In the genomic region with DNA sequence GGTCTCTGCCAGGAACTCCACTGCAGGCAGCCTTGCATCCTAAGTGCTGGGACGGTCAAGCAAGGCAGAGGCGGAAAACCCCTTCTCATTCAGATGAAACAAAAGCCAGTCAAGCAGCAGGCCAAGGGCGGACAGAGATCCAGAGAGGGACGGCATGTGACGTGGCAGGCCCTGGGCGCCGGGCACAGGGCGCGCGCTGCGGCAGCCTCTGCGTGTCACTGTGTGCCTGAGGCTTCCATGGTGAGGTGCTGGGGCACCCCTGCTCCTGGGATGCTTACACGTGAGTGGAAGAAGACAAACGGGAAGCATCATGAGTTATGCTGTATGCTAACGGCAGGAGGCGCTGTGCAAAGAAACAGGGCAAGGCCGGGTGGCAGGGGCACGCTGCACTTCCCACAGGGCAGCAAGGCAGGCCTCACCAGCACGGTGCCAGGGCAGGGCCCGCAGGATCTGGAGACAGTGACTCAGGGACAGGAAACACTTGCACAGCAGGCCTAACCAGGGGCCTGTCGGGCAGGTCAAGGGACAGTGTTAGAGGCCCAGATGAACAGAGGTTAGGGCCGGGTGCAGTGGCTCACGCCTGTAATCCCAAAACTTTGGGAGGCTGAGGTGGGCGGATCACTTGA, we compare ENCODE assay signal across 10 cellular contexts. TPM values are rescaled to one million over a fixed set of nuclear protein-coding genes. Genes with fewer than 3 reads are reported as not detected.
A peak's percentile ranks its signal among the peaks of the same experiment; 100 is the strongest.
DNase-seq lines count a peak whose midpoint lies in the region; ATAC-seq and TF ChIP-seq lines count a peak whose summit lies in the region.
"Had no signal": no experiment of that assay in that cellular context is flagged by ENCODE, and none has a peak within 500 bp of the region (broad histone marks: within the 10 kb centered on the region; RNA-seq: fewer than 3 reads in every experiment).

No MANE protein-coding gene starts in this region.

- H3K36me3 ChIP-seq in H7 (replicated peaks; ENCODE audit: control insufficient read depth, insufficient read depth, low read length), result no peaks in the 10 kb centered on the region
- peaks cover 5% of the 10 kb centered on the region for H3K36me3 ChIP-seq in RWPE2 (ENCODE audit: low read depth)

- H3K27ac Mint-ChIP-seq in effector memory CD8-positive, alpha-beta T cell, result peak overlapping the region in 1 of 2 donors; percentile 61

- no peak overlapping the region for H3K4me3 ChIP-seq in H7 (ENCODE audit: insufficient read depth, low read depth, low read length)
- no peak overlapping the region for H3K4me3 ChIP-seq in RWPE2 (ENCODE audit: severe bottlenecking)
- H3K4me3 ChIP-seq in fibroblast of villous mesenchyme (ENCODE audit: low read depth, low read length), result no peak overlapping the region
- H3K4me3 ChIP-seq in retinal pigment epithelial cell (ENCODE audit: low read length), result no peak overlapping the region

- peaks cover 32% of the 10 kb centered on the region for H3K4me1 ChIP-seq in RWPE2 (ENCODE audit: insufficient read depth, poor library complexity, severe bottlenecking)

- H3K27ac ChIP-seq in RWPE2 (ENCODE audit: poor library complexity, severe bottlenecking), result peak overlapping the region; percentile 13

- H3K27me3 Mint-ChIP-seq in effector memory CD8-positive, alpha-beta T cell, result no peaks in the 10 kb centered on the region
- H3K27me3 Mint-ChIP-seq: central memory CD8-positive, alpha-beta T cell had no signal

- peaks cover 11% of the 10 kb centered on the region for H3K36me3 Mint-ChIP-seq in effector memory CD8-positive, alpha-beta T cell (ENCODE audit: insufficient read depth)

- H3K9me3 ChIP-seq in RWPE2 (ENCODE audit: severe bottlenecking), result no peaks in the 10 kb centered on the region

- DNase-seq in H7 (peak; percentile 91), RWPE2 (ENCODE audit: low spot score) (no peak), fibroblast of villous mesenchyme (ENCODE audit: low read depth) (no peak), retinal pigment epithelial cell (ENCODE audit: low read depth) (no peak), NCI-H2081 treated with DMSO at 0.1 percent for 48 hours (lab: John Stamatoyannopoulos, UW) (no peak), DMS153 (lab: John Stamatoyannopoulos, UW) (no peak)
- DNase-seq in effector memory CD8-positive, alpha-beta T cell, result no peak
- DNase-seq: SHP77 treated with DMSO at 0.1 percent for 48 hours had no signal

- H3K27me3 ChIP-seq in H7 (ENCODE audit: control insufficient read depth, insufficient read depth, low read length), result no peaks in the 10 kb centered on the region
- H3K27me3 ChIP-seq in RWPE2 (ENCODE audit: insufficient read depth, poor library complexity, severe bottlenecking), result no peaks in the 10 kb centered on the region

- ATAC-seq in RWPE2 (ENCODE audit: low read depth), result peak; percentile 43; the same call in 2 of the 3 replicates
- no peak for ATAC-seq in effector memory CD8-positive, alpha-beta T cell (replicated peaks)
- ATAC-seq in HG03378 (IDR thresholded peaks at IDR 0.05; ENCODE audit: unreplicated experiment), result no peak

- TF ChIP-seq CTCF in RWPE2 (IDR thresholded peaks at IDR 0.05; ENCODE audit: poor library complexity, severe bottlenecking), result peak; percentile 34
- TF ChIP-seq CTCF in fibroblast of villous mesenchyme (IDR thresholded peaks at IDR 0.05; ENCODE audit: insufficient read depth, low read depth, low read length), result peak; percentile 25
- peak; percentile 37 for TF ChIP-seq CTCF in retinal pigment epithelial cell (conservative IDR thresholded peaks at IDR 0.05; ENCODE audit: low read depth, low read length)

- H3K9me3 Mint-ChIP-seq in effector memory CD8-positive, alpha-beta T cell, result no peaks in the 10 kb centered on the region
- H3K9me3 Mint-ChIP-seq: central memory CD8-positive, alpha-beta T cell had no signal

- peaks cover 35 to 59% of the 10 kb centered on the region in 2 donors for H3K4me1 Mint-ChIP-seq in effector memory CD8-positive, alpha-beta T cell (ENCODE audit: low read depth in 2 of 2)

- H3K4me3 Mint-ChIP-seq in effector memory CD8-positive, alpha-beta T cell, result no peak overlapping the region
- H3K4me3 Mint-ChIP-seq: central memory CD8-positive, alpha-beta T cell had no signal

RNA-seq across cellular contexts. Expression of a gene that starts 6.1 kb away (rescaled TPM):
- total RNA-seq in H7 (2014; rRNA removed; shearing (Covaris generic)), result 11.2 and 11.8 TPM in 2 replicates
- total RNA-seq in fibroblast of villous mesenchyme, result 27.2 and 29.3 TPM in 2 replicates
